ENCODE assay signal across 1 cellular context in genomic region chr1:116418091-116418830, GRCh38.
A peak's percentile ranks its signal among the peaks of the same experiment; 100 is the strongest.
TF ChIP-seq lines count a peak whose summit lies in the region.

No MANE protein-coding gene starts in this region.

TF ChIP-seq in HepG2, 621 proteins besides CTCF, POLR2A, EP300 and RAD21 (continued from another document and continues in another):
- TF ChIP-seq ZNF280D (CRISPR knock-in tag; IDR thresholded peaks at IDR 0.05) (peak; percentile 67; the same call in 1 of the 2 replicates), TFE3 (CRISPR knock-in tag; IDR thresholded peaks at IDR 0.05) (peak; percentile 74), RFXANK (CRISPR knock-in tag; IDR thresholded peaks at IDR 0.05) (peak; percentile 61; the same call in 1 of the 2 replicates), ZSCAN5A (CRISPR knock-in tag; IDR thresholded peaks at IDR 0.05; ENCODE audit: borderline replicate concordance) (no peak), ZNF441 (CRISPR knock-in tag; IDR thresholded peaks at IDR 0.05; ENCODE audit: borderline replicate concordance) (peak; percentile 62; the same call in 1 of the 2 replicates), ZMYM4 (CRISPR knock-in tag; IDR thresholded peaks at IDR 0.05) (peak; percentile 97), RERE (CRISPR knock-in tag; IDR thresholded peaks at IDR 0.05; ENCODE audit: low read depth) (peak; percentile 32; the same call in 1 of the 2 replicates), GPN1 (CRISPR knock-in tag; IDR thresholded peaks at IDR 0.05; ENCODE audit: borderline replicate concordance) (no peak), SOX6 (IDR thresholded peaks at IDR 0.05) (no peak), SOX6 (CRISPR knock-in tag; IDR thresholded peaks at IDR 0.05) (peak; percentile 67), USF2 (IDR thresholded peaks at IDR 0.05; ENCODE audit: low read depth, low read length) (no peak), USF2 (CRISPR knock-in tag; IDR thresholded peaks at IDR 0.05; ENCODE audit: borderline replicate concordance) (peak; percentile 41; the same call in 1 of the 2 replicates), HOXA5 (CRISPR knock-in tag; IDR thresholded peaks at IDR 0.05) (peak; percentile 84), ZSCAN25 (CRISPR knock-in tag; IDR thresholded peaks at IDR 0.05) (peak; percentile 64; the same call in 1 of the 2 replicates), ZBTB44 (CRISPR knock-in tag; IDR thresholded peaks at IDR 0.05) (0 out of 2 replicates have a peak, but pooled peaks have one; percentile 60), STAG1 (CRISPR knock-in tag; IDR thresholded peaks at IDR 0.05) (0 out of 2 replicates have a peak, but pooled peaks have one; percentile 35), SP4 (CRISPR knock-in tag; IDR thresholded peaks at IDR 0.05) (peak; percentile 55), TEF (CRISPR knock-in tag; IDR thresholded peaks at IDR 0.05) (no peak), SCMH1 (CRISPR knock-in tag; IDR thresholded peaks at IDR 0.05; ENCODE audit: borderline replicate concordance) (no peak), NCOA1 (CRISPR knock-in tag; IDR thresholded peaks at IDR 0.05) (no peak), ZFY (CRISPR knock-in tag; IDR thresholded peaks at IDR 0.05) (peak; percentile 99), TBP (CRISPR knock-in tag; IDR thresholded peaks at IDR 0.05) (no peak), ZNF431 (CRISPR knock-in tag; IDR thresholded peaks at IDR 0.05; ENCODE audit: borderline replicate concordance, low read depth) (peak; percentile 85; the same call in 1 of the 2 replicates), MYC (CRISPR knock-in tag; IDR thresholded peaks at IDR 0.05; ENCODE audit: borderline replicate concordance) (peak; percentile 92), PHF20 (CRISPR knock-in tag; IDR thresholded peaks at IDR 0.05) (peak; percentile 92), KLF16 (CRISPR knock-in tag; IDR thresholded peaks at IDR 0.05) (peak; percentile 28 to 48; a peak in 1 of 4 replicates), IRF9 (CRISPR knock-in tag; IDR thresholded peaks at IDR 0.05; ENCODE audit: borderline replicate concordance) (peak; percentile 89), ZNF333 (CRISPR knock-in tag; IDR thresholded peaks at IDR 0.05; ENCODE audit: borderline replicate concordance) (peak; percentile 70; the same call in 1 of the 2 replicates), TBX3 (IDR thresholded peaks at IDR 0.05; ENCODE audit: borderline replicate concordance) (no peak), ZNF292 (CRISPR knock-in tag; IDR thresholded peaks at IDR 0.05; ENCODE audit: borderline replicate concordance, low read depth) (peak; percentile 79), HMGXB4 (CRISPR knock-in tag; IDR thresholded peaks at IDR 0.05; ENCODE audit: borderline replicate concordance in 1 of 2, low read depth in 1 of 2) (peak; percentile 85 to 87; a peak in 3 of 4 replicates), ZNF501 (CRISPR knock-in tag; IDR thresholded peaks at IDR 0.05) (peak; percentile 73), ZBTB33 (CRISPR knock-in tag; IDR thresholded peaks at IDR 0.05) (peak; percentile 20; the same call in 1 of the 2 replicates), ZFX (CRISPR knock-in tag; IDR thresholded peaks at IDR 0.05; ENCODE audit: low read depth) (peak; percentile 99)
